8 cellular contexts compared by ENCODE assay signal in genomic region chr7:30596721-30597120, GRCh38. TPM values are rescaled to one million over a fixed set of nuclear protein-coding genes. Genes with fewer than 3 reads are reported as not detected.
DNase-seq lines count a peak whose midpoint lies in the region; ATAC-seq and TF ChIP-seq lines count a peak whose summit lies in the region.

No MANE protein-coding gene starts in this region.

- H3F3A ChIP-seq in smooth muscle cell (ENCODE audit: low read depth) = peaks cover 5% of the 10 kb centered on the region

- H3K9ac ChIP-seq in smooth muscle cell (ENCODE audit: low read depth) = peak overlapping the region; percentile 97

- peaks cover 21 to 34% (median 28%) of the 10 kb centered on the region in 4 donors for H3K36me3 ChIP-seq in esophagus muscularis mucosa
- H3K36me3 ChIP-seq in smooth muscle cell (ENCODE audit: low read depth) = peaks cover 18% of the 10 kb centered on the region
- H3K36me3 ChIP-seq in sigmoid colon = peaks cover 0 to 26% (median 15%) of the 10 kb centered on the region in 4 donors

- in situ Hi-C loops in SK-MEL-5 (cut with HindIII; ENCODE audit: low pct_unique_long_range_greater_than_20kb, low sequenced_read_pairs) = no loop called here

- H3K4me2 ChIP-seq in smooth muscle cell = peak overlapping the region; percentile 96

- H3K27me3 ChIP-seq in esophagus muscularis mucosa (no peaks in the 10 kb centered on the region), smooth muscle cell (ENCODE audit: low read depth) (no peaks in the 10 kb centered on the region), sigmoid colon (no peaks in the 10 kb centered on the region)

- peak overlapping the region; percentile 94 for H3K4me3 Mint-ChIP-seq in activated CD4-positive, alpha-beta T cell treated with anti-CD3 and anti-CD28 coated beads, Interleukin-2, amount 10 ng/mL, durations not matched to agents 24 days and 14 days

- H3K4me1 ChIP-seq in esophagus muscularis mucosa (peaks cover 16 to 55% (median 35%) of the 10 kb centered on the region in 4 donors), smooth muscle cell (ENCODE audit: low read depth) (peaks cover 22% of the 10 kb centered on the region), sigmoid colon (peaks cover 0 to 41% (median 26%) of the 10 kb centered on the region in 4 donors)

- H3K27ac Mint-ChIP-seq in activated CD4-positive, alpha-beta T cell treated with anti-CD3 and anti-CD28 coated beads, Interleukin-2, amount 10 ng/mL, durations not matched to agents 24 days and 14 days = peak overlapping the region; percentile 98

- peaks cover 52% of the 10 kb centered on the region for H3K4me1 Mint-ChIP-seq in activated CD4-positive, alpha-beta T cell treated with anti-CD3 and anti-CD28 coated beads, Interleukin-2, amount 10 ng/mL, durations not matched to agents 24 days and 14 days

- no peaks in the 10 kb centered on the region for H3K27me3 Mint-ChIP-seq in activated CD4-positive, alpha-beta T cell treated with anti-CD3 and anti-CD28 coated beads, Interleukin-2, amount 10 ng/mL, durations not matched to agents 24 days and 14 days

- peaks cover 44% of the 10 kb centered on the region for H3K36me3 Mint-ChIP-seq in activated CD4-positive, alpha-beta T cell treated with anti-CD3 and anti-CD28 coated beads, Interleukin-2, amount 10 ng/mL, durations not matched to agents 24 days and 14 days (ENCODE audit: low read depth)

- intact Hi-C loops in activated CD4-positive, alpha-beta T cell treated with anti-CD3 and anti-CD28 coated beads, Interleukin-2, amount 10 ng/mL, durations not matched to agents 24 days and 14 days (cut with micrococcal nuclease) = loop anchor here (1.0 to 10.0 kb wide), 4 partner anchors 31 to 1898 kb away; partner anchors contain the start of genes AVL9, LSM5 and MTURN
- intact Hi-C loops in esophagus muscularis mucosa (cut with DNase I) (loop anchor here (5.0 kb wide), 1 partner anchor 146 kb away; no protein-coding TSS in a partner anchor), sigmoid colon (cut with DNase I) (loop anchor here (10.0 kb wide), 2 partner anchors 122 to 148 kb away; partner anchors contain the start of gene NOD1)

- ATAC-seq in GM19023 (IDR thresholded peaks at IDR 0.05; ENCODE audit: unreplicated experiment) = no peak

- H3K27ac ChIP-seq in esophagus muscularis mucosa (replicated peaks in 1 of 4) (no peak overlapping the region), smooth muscle cell (ENCODE audit: low read depth) (peak overlapping the region; percentile 98), sigmoid colon (no peak overlapping the region)

- H4K20me1 ChIP-seq in smooth muscle cell (ENCODE audit: low read depth) = peaks cover 50% of the 10 kb centered on the region

- TF ChIP-seq CTCF in esophagus muscularis mucosa (IDR thresholded peaks at IDR 0.05) (no peak), smooth muscle cell (IDR thresholded peaks at IDR 0.05; ENCODE audit: borderline replicate concordance, insufficient read depth, poor library complexity, severe bottlenecking) (no peak), sigmoid colon (IDR thresholded peaks at IDR 0.05) (no peak)

- no peaks in the 10 kb centered on the region for H3K9me3 Mint-ChIP-seq in activated CD4-positive, alpha-beta T cell treated with anti-CD3 and anti-CD28 coated beads, Interleukin-2, amount 10 ng/mL, durations not matched to agents 24 days and 14 days

- H2AFZ ChIP-seq in smooth muscle cell (ENCODE audit: low read depth) = peak overlapping the region; percentile 64

- no peak for DNase-seq in activated CD4-positive, alpha-beta T cell treated with anti-CD3 and anti-CD28 coated beads, Interleukin-2, amount 10 ng/mL, durations not matched to agents 24 days and 14 days
- no peak for DNase-seq in activated CD4-positive, alpha-beta T cell treated with anti-CD3 and anti-CD28 coated beads, Interleukin-2, amount 50 U/mL, for 1 hour
- DNase-seq in SK-MEL-5 (ENCODE audit: low read depth, low spot score) (peak; percentile 19), esophagus muscularis mucosa (ENCODE audit: extremely low spot score) (no peak), smooth muscle cell (lab: John Stamatoyannopoulos, UW; ENCODE audit: unreplicated experiment) (no peak), sigmoid colon (no peak), pons (ENCODE audit: low spot score) (no peak)

- no peak for TF ChIP-seq EP300 in esophagus muscularis mucosa (IDR thresholded peaks at IDR 0.05)
- no peak for TF ChIP-seq EP300 in sigmoid colon (IDR thresholded peaks at IDR 0.05)

- TF ChIP-seq POLR2A in esophagus muscularis mucosa (IDR thresholded peaks at IDR 0.05; ENCODE audit: low read depth) (no peak), sigmoid colon (IDR thresholded peaks at IDR 0.05) (no peak)

- peaks cover 98% of the 10 kb centered on the region for H3K79me2 ChIP-seq in smooth muscle cell (ENCODE audit: low read depth)

- 80% methylated on average over 3 of the region's 3 CpGs for WGBS in esophagus muscularis mucosa
- whole genome bisulfite sequencing in smooth muscle cell (ENCODE audit: low lambda C conversion rate) = 48% methylated on average over 3 of the region's 3 CpGs
- 78 to 85% methylated on average over 3 of the region's 3 CpGs for WGBS in sigmoid colon, 2 donors

- H3K4me3 ChIP-seq in esophagus muscularis mucosa = peak overlapping the region; percentile 83 to 89 (median 88)
- H3K4me3 ChIP-seq in smooth muscle cell = peak overlapping the region; percentile 81
- peak overlapping the region in 1 of 4 donors; percentile 98 for H3K4me3 ChIP-seq in sigmoid colon

- H3K9me3 ChIP-seq in esophagus muscularis mucosa (no peaks in the 10 kb centered on the region), smooth muscle cell (replicated peaks; ENCODE audit: low read depth) (no peaks in the 10 kb centered on the region), sigmoid colon (no peaks in the 10 kb centered on the region)

RNA-seq across cellular contexts. Expression of gene GARS1, which starts 2.0 kb away (rescaled TPM):
- total RNA-seq in activated CD4-positive, alpha-beta T cell treated with anti-CD3 and anti-CD28 coated beads, Interleukin-2, amount 10 ng/mL, durations not matched to agents 24 days and 14 days = 261 and 262 TPM in 2 replicates
- total RNA-seq in SK-MEL-5 (2014; rRNA removed; shearing (Covaris generic)) = 290 and 301 TPM in 2 replicates
- polyA plus RNA-seq in SK-MEL-5 (2015; cell fraction: cytosol; rRNA removed) = 1,062 and 1,260 TPM in 2 replicates
- polyA plus RNA-seq in SK-MEL-5 (2015; cell fraction: nucleus; rRNA removed) = 1,013 and 1,142 TPM in 2 replicates
- 10 to 100 TPM; 43.6 to 71.0 (median 63.0) TPM for total RNA-seq in esophagus muscularis mucosa
- total RNA-seq in smooth muscle cell = 240 and 299 TPM in 2 replicates
- 222 and 233 TPM in 2 replicates for polyA plus RNA-seq in smooth muscle cell
- total RNA-seq in sigmoid colon = 10 to 100 TPM; 38.3 to 50.1 (median 45.2) TPM
- 100 to 1,000 TPM in 1 of 3 donors, 10 to 100 TPM in 2; 55.5 to 109 (median 90.1) TPM for polyA plus RNA-seq in sigmoid colon
